In genomic region chr15:81261172-81261808, GRCh38 we compare ENCODE assay signal across 9 cellular contexts.
"Had no signal": no experiment of that assay in that cellular context is flagged by ENCODE, and none has a peak within 500 bp of the region (broad histone marks: within the 10 kb centered on the region; RNA-seq: fewer than 3 reads in every experiment).

No MANE protein-coding gene starts in this region.

- H3K36me3 ChIP-seq: HAP-1 had no signal

- ATAC-seq: HCT116, HepG2 had no signal

- H3K27ac Mint-ChIP-seq: HFFc6, IgD-negative memory B cell had no signal

- H3K36me3 Mint-ChIP-seq: IgD-negative memory B cell had no signal

- H3K9me3 Mint-ChIP-seq: HFFc6, IgD-negative memory B cell had no signal

- H3K27ac ChIP-seq: HL-60 had no signal

- H3K4me3 Mint-ChIP-seq: HFFc6, IgD-negative memory B cell had no signal

- DNase-seq: GOT3, H7, HFFc6, KBM-7 had no signal

- H3K4me3 ChIP-seq: HAP-1 had no signal

- H3K9me3 ChIP-seq: HAP-1 had no signal
